20 cellular contexts compared by ENCODE assay signal in genomic region chr5:80195837-80196400, GRCh38. TPM values are rescaled to one million over a fixed set of nuclear protein-coding genes. Genes with fewer than 3 reads are reported as not detected.
A peak's percentile ranks its signal among the peaks of the same experiment; 100 is the strongest.
DNase-seq lines count a peak whose midpoint lies in the region; ATAC-seq and TF ChIP-seq lines count a peak whose summit lies in the region.
"Had no signal": no experiment of that assay in that cellular context is flagged by ENCODE, and none has a peak within 500 bp of the region (broad histone marks: within the 10 kb centered on the region; RNA-seq: fewer than 3 reads in every experiment).

No MANE protein-coding gene starts in this region.

- DNase-seq in left ventricle myocardium inferior = no peak
- DNase-seq in Right ventricle myocardium superior = no peak
- no peak for DNase-seq in activated CD4-positive, alpha-beta memory T cell treated with anti-CD3 and anti-CD28 coated beads, Interleukin-2, amount 10 ng/mL, durations not matched to agents 7 days and 5 days
- peak; percentile 52 for DNase-seq in fibroblast of villous mesenchyme (ENCODE audit: low read depth)
- DNase-seq in mesenteric fat pad (ENCODE audit: low spot score) = no peak
- DNase-seq: activated T-cell treated with anti-CD3 and anti-CD28 coated beads for 4 hours; dermis blood vessel endothelial cell; DMS53; H7; natural killer cell; NCI-H1105; NCI-H2227 treated with DMSO at 0.1 percent for 48 hours; NK-92 treated with Interleukin-12 subunit alpha and Interleukin-12 subunit beta, amount 100 ng/mL, for 24 hours; SHP77; stimulated activated CD4-positive, alpha-beta T cell treated with anti-CD3 and anti-CD28 coated beads, Interleukin-4, amount 100 ng/mL, for 24 hours had no signal

- TF ChIP-seq CTCF in left ventricle myocardium inferior (IDR thresholded peaks at IDR 0.05; ENCODE audit: borderline replicate concordance) = no peak
- no peak for TF ChIP-seq CTCF in fibroblast of villous mesenchyme (IDR thresholded peaks at IDR 0.05; ENCODE audit: insufficient read depth, low read depth, low read length)

- peak overlapping the region; percentile 47 for H3K27ac Mint-ChIP-seq in activated CD4-positive, alpha-beta memory T cell treated with anti-CD3 and anti-CD28 coated beads, Interleukin-2, amount 10 ng/mL, durations not matched to agents 7 days and 5 days
- H3K27ac Mint-ChIP-seq: natural killer cell had no signal

- POLR2A ChIA-PET in activated CD4-positive, alpha-beta memory T cell treated with anti-CD3 and anti-CD28 coated beads, Interleukin-2, amount 10 ng/mL, durations not matched to agents 7 days and 5 days (lab: Charles Lee) = interaction anchor here (1.4 to 21.1 kb wide), 4 partner anchors 8 to 58 kb away, joined by 4 to 397 read pairs (median 68); partner anchors contain the start of gene SERINC5

- no peak for TF ChIP-seq POLR2A in GM18505 (IDR thresholded peaks at IDR 0.05; ENCODE audit: borderline replicate concordance, extremely low read depth, insufficient read depth, insufficient read length)

- no peaks in the 10 kb centered on the region for H3K27me3 Mint-ChIP-seq in activated CD4-positive, alpha-beta memory T cell treated with anti-CD3 and anti-CD28 coated beads, Interleukin-2, amount 10 ng/mL, durations not matched to agents 7 days and 5 days
- H3K27me3 Mint-ChIP-seq: IgD-negative memory B cell had no signal

- H3K27me3 ChIP-seq in left ventricle myocardium inferior (ENCODE audit: low read depth) = no peaks in the 10 kb centered on the region
- H3K27me3 ChIP-seq: right atrium auricular region had no signal

- H3K4me3 Mint-ChIP-seq in activated CD4-positive, alpha-beta memory T cell treated with anti-CD3 and anti-CD28 coated beads, Interleukin-2, amount 10 ng/mL, durations not matched to agents 7 days and 5 days = no peak overlapping the region
- H3K4me3 Mint-ChIP-seq: IgD-negative memory B cell, natural killer cell had no signal

- peaks cover 65% of the 10 kb centered on the region for H3K4me1 Mint-ChIP-seq in activated CD4-positive, alpha-beta memory T cell treated with anti-CD3 and anti-CD28 coated beads, Interleukin-2, amount 10 ng/mL, durations not matched to agents 7 days and 5 days

- peaks cover 79% of the 10 kb centered on the region for H3K4me1 ChIP-seq in left ventricle myocardium inferior

- H3K9me3 ChIP-seq in left ventricle myocardium inferior (replicated peaks) = no peaks in the 10 kb centered on the region
- H3K9me3 ChIP-seq: right atrium auricular region had no signal

- H3K36me3 Mint-ChIP-seq in activated CD4-positive, alpha-beta memory T cell treated with anti-CD3 and anti-CD28 coated beads, Interleukin-2, amount 10 ng/mL, durations not matched to agents 7 days and 5 days (ENCODE audit: low read depth) = peaks cover 65% of the 10 kb centered on the region
- H3K36me3 Mint-ChIP-seq: natural killer cell had no signal

- intact Hi-C loops in left ventricle myocardium inferior (cut with micrococcal nuclease) (no loop called here), Right ventricle myocardium superior (cut with DNase I) (no loop called here)

- ATAC-seq in Right ventricle myocardium superior (ENCODE audit: poor library complexity) = no peak
- ATAC-seq in GM21526 (IDR thresholded peaks at IDR 0.05; ENCODE audit: low FRiP score, unreplicated experiment) = no peak
- ATAC-seq in esophagus mucosa = no peak
- no peak for ATAC-seq in GM18505 (IDR thresholded peaks at IDR 0.05; ENCODE audit: unreplicated experiment)
- ATAC-seq: natural killer cell had no signal

- no peaks in the 10 kb centered on the region for H3K9me3 Mint-ChIP-seq in activated CD4-positive, alpha-beta memory T cell treated with anti-CD3 and anti-CD28 coated beads, Interleukin-2, amount 10 ng/mL, durations not matched to agents 7 days and 5 days
- H3K9me3 Mint-ChIP-seq: IgD-negative memory B cell, natural killer cell had no signal

- peak overlapping the region; percentile 12 for H3K27ac ChIP-seq in left ventricle myocardium inferior (replicated peaks)
- H3K27ac ChIP-seq: right atrium auricular region had no signal

- no peak overlapping the region for H3K4me3 ChIP-seq in left ventricle myocardium inferior
- no peak overlapping the region for H3K4me3 ChIP-seq in fibroblast of villous mesenchyme (ENCODE audit: low read depth, low read length)
- H3K4me3 ChIP-seq: right atrium auricular region had no signal

- no peaks in the 10 kb centered on the region for H3K36me3 ChIP-seq in left ventricle myocardium inferior
- H3K36me3 ChIP-seq: right atrium auricular region had no signal

- CTCF ChIA-PET in activated CD4-positive, alpha-beta memory T cell treated with anti-CD3 and anti-CD28 coated beads, Interleukin-2, amount 10 ng/mL, durations not matched to agents 7 days and 5 days (lab: Charles Lee) = interaction anchor here (0.8 to 4.4 kb wide), 3 partner anchors 9 to 104 kb away, joined by 4 to 29 read pairs (median 4); no protein-coding TSS in a partner anchor

RNA-seq across cellular contexts. Expression of gene SERINC5, which starts 59.9 kb away (rescaled TPM):
- 12.2 TPM for total RNA-seq in left ventricle myocardium inferior
- total RNA-seq in Right ventricle myocardium superior = 10.7 TPM
- 10 to 100 TPM; 59.1 to 60.6 TPM for total RNA-seq in activated CD4-positive, alpha-beta memory T cell treated with anti-CD3 and anti-CD28 coated beads, Interleukin-2, amount 10 ng/mL, durations not matched to agents 7 days and 5 days
- 13.8 and 15.5 TPM in 2 replicates for total RNA-seq in fibroblast of villous mesenchyme
- 40.7 TPM for total RNA-seq in mesenteric fat pad
- 71.3 TPM for total RNA-seq in esophagus mucosa
